16 cellular contexts compared by ENCODE assay signal in genomic region chr12:124757329-124757728, GRCh38.
"Had no signal": no experiment of that assay in that cellular context is flagged by ENCODE, and none has a peak within 500 bp of the region (broad histone marks: within the 10 kb centered on the region; RNA-seq: fewer than 3 reads in every experiment).

No MANE protein-coding gene starts in this region.

- H3K4me3 ChIP-seq: adrenal gland, colonic mucosa, mucosa of descending colon, right atrium auricular region had no signal

- H3K9me3 Mint-ChIP-seq: activated naive CD4-positive, alpha-beta T cell treated with anti-CD3 and anti-CD28 coated beads, Interleukin-2, amount 50 U/mL, for 24 hours had no signal

- H3K4me3 Mint-ChIP-seq: activated CD4-positive, alpha-beta memory T cell treated with anti-CD3 and anti-CD28 coated beads, Interleukin-2, amount 10 ng/mL, durations not matched to agents 7 days and 5 days; activated naive CD4-positive, alpha-beta T cell treated with anti-CD3 and anti-CD28 coated beads, Interleukin-2, amount 50 U/mL, for 24 hours; activated T-cell treated with anti-CD3 and anti-CD28 coated beads, Interleukin-2, amount 50 U/mL, for 24 hours; naive thymus-derived CD4-positive, alpha-beta T cell; stimulated activated naive CD8-positive, alpha-beta T cell treated with anti-CD3 and anti-CD28 coated beads, Interleukin-15, amount 100 ng/mL, for 72 hours; WTC11 had no signal

- H3K4me1 ChIP-seq: colonic mucosa had no signal

- H3K36me3 ChIP-seq: adrenal gland, colonic mucosa, right atrium auricular region had no signal

- DNase-seq: activated CD4-positive, alpha-beta memory T cell treated with anti-CD3 and anti-CD28 coated beads, Interleukin-2, amount 10 ng/mL, durations not matched to agents 7 days and 5 days; activated CD4-positive, alpha-beta T cell treated with anti-CD3 and anti-CD28 coated beads for 4 hours; activated T-cell treated with anti-CD3 and anti-CD28 coated beads, Interleukin-2, amount 50 U/mL, for 24 hours; adrenal gland; central memory CD4-positive, alpha-beta T cell; colonic mucosa; effector CD4-positive, alpha-beta T cell; foreskin melanocyte; islet precursor cell; mucosa of descending colon; naive thymus-derived CD4-positive, alpha-beta T cell; stimulated activated naive CD8-positive, alpha-beta T cell treated with anti-CD3 and anti-CD28 coated beads, Interleukin-15, amount 100 ng/mL, for 72 hours had no signal

- ATAC-seq: left lobe of liver; mucosa of descending colon; stimulated activated naive CD8-positive, alpha-beta T cell treated with anti-CD3 and anti-CD28 coated beads, Interleukin-15, amount 100 ng/mL, for 72 hours; WTC11 had no signal

- H3K9me3 ChIP-seq: adrenal gland, colonic mucosa, mucosa of descending colon had no signal

- H3K27me3 ChIP-seq: adrenal gland, colonic mucosa, right atrium auricular region had no signal

- H3K27ac Mint-ChIP-seq: activated CD4-positive, alpha-beta memory T cell treated with anti-CD3 and anti-CD28 coated beads, Interleukin-2, amount 10 ng/mL, durations not matched to agents 7 days and 5 days; activated naive CD4-positive, alpha-beta T cell treated with anti-CD3 and anti-CD28 coated beads, Interleukin-2, amount 50 U/mL, for 24 hours; activated T-cell treated with anti-CD3 and anti-CD28 coated beads, Interleukin-2, amount 50 U/mL, for 24 hours; naive thymus-derived CD4-positive, alpha-beta T cell; stimulated activated naive CD8-positive, alpha-beta T cell treated with anti-CD3 and anti-CD28 coated beads, Interleukin-15, amount 100 ng/mL, for 72 hours; WTC11 had no signal

- H3K27ac ChIP-seq: colonic mucosa had no signal
